Comparison of ENCODE assay signal across 1 cellular context in the genomic region with DNA sequence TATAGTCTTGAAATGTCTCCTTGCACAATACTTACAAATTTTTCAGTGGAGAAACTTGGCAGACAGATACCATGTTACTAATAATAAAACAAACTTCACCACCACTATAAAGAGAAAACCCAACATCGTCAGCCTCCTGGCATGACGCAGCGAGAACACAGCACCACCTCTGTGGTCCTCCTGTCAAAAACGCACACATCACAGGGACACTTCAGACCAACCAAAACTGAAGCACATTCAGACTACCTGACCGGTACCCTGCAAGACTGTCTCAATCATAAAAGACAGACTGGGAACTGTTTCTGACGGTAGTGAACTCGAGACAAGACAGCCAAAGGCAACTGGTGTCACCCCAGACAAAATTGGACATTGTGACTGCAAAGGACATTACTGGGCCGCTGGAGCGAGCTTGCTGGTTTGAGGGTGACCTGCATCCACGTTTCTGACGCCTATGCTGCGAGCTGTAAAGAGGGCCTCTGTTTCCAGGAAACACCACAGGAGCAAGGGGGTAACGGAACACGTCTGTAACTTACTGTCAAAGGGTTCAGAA.
TF ChIP-seq lines count a peak whose summit lies in the region.

No MANE protein-coding gene starts in this region.

TF ChIP-seq in H1, 55 proteins besides CTCF, POLR2A, EP300 and RAD21:
- TF ChIP-seq CHD1 (IDR thresholded peaks at IDR 0.05; ENCODE audit: low read depth, low read length) (no peak), POLR2AphosphoS5 (IDR thresholded peaks at IDR 0.05; ENCODE audit: low read depth, low read length) (peak; percentile 60; the same call in 1 of the 2 replicates), SP1 (IDR thresholded peaks at IDR 0.05; ENCODE audit: low read depth, low read length) (no peak), SUZ12 (IDR thresholded peaks at IDR 0.05; ENCODE audit: low read length) (no peak)
